8 cellular contexts compared by ENCODE assay signal in genomic region chr6:13486679-13487121, GRCh38. TPM values are rescaled to one million over a fixed set of nuclear protein-coding genes. Genes with fewer than 3 reads are reported as not detected.
DNase-seq lines count a peak whose midpoint lies in the region; ATAC-seq and TF ChIP-seq lines count a peak whose summit lies in the region.

No MANE protein-coding gene starts in this region.

- H3K9me2 ChIP-seq in OCI-LY1 (ENCODE audit: low read depth, low read length) = no peaks in the 10 kb centered on the region

- H3K27ac ChIP-seq in OCI-LY1 (ENCODE audit: low read depth, low read length, poor library complexity, severe bottlenecking) = peak overlapping the region; percentile 42
- peak overlapping the region; percentile 71 for H3K27ac ChIP-seq in substantia nigra (ENCODE audit: low read depth, low read length, poor library complexity, severe bottlenecking)

- no peaks in the 10 kb centered on the region for H3K36me3 Mint-ChIP-seq in natural killer cell treated with Interleukin-12 subunit alpha and Interleukin-12 subunit beta and Interleukin-15 and Interleukin-18, amount 100 ng/mL, for 72 hours

- peaks cover 29% of the 10 kb centered on the region for H3K79me2 ChIP-seq in OCI-LY1 (ENCODE audit: insufficient read depth, low read length)

- peak overlapping the region; percentile 69 to 83 for H3K27ac Mint-ChIP-seq in natural killer cell treated with Interleukin-12 subunit alpha and Interleukin-12 subunit beta and Interleukin-15 and Interleukin-18, amount 100 ng/mL, for 72 hours

- no peaks in the 10 kb centered on the region for H3K27me3 Mint-ChIP-seq in natural killer cell treated with Interleukin-12 subunit alpha and Interleukin-12 subunit beta and Interleukin-15 and Interleukin-18, amount 100 ng/mL, for 72 hours

- no peaks in the 10 kb centered on the region for H3K27me3 ChIP-seq in BE2C
- no peaks in the 10 kb centered on the region for H3K27me3 ChIP-seq in OCI-LY1 (ENCODE audit: insufficient read depth, low read length)

- H4K20me1 ChIP-seq in OCI-LY1 (ENCODE audit: insufficient read depth, low read length) = no peaks in the 10 kb centered on the region

- H3K4me1 ChIP-seq in BE2C (no peaks in the 10 kb centered on the region; the same call in 1 of the 2 replicates), OCI-LY1 (ENCODE audit: insufficient read depth, low read length, severe bottlenecking) (peaks cover 41% of the 10 kb centered on the region)

- ATAC-seq in GM19025 (IDR thresholded peaks at IDR 0.05; ENCODE audit: low read depth, unreplicated experiment) (peak; percentile 19), HG03196 (IDR thresholded peaks at IDR 0.05; ENCODE audit: unreplicated experiment) (peak; percentile 29)
- peak; percentile 64 to 65 for ATAC-seq in natural killer cell treated with Interleukin-12 subunit alpha and Interleukin-12 subunit beta and Interleukin-15 and Interleukin-18, amount 100 ng/mL, for 72 hours

- peak overlapping the region; percentile 86 for H3K9ac ChIP-seq in OCI-LY1 (ENCODE audit: low read length)

- 0 out of 2 replicates have a peak, but pooled peaks cover 3% of the 10 kb centered on the region for H3F3A ChIP-seq in OCI-LY1 (ENCODE audit: insufficient read depth, low read length)

- H3K9me3 ChIP-seq in BE2C (no peaks in the 10 kb centered on the region), OCI-LY1 (ENCODE audit: low read length) (no peaks in the 10 kb centered on the region)

- H3K36me3 ChIP-seq in BE2C (no peaks in the 10 kb centered on the region), OCI-LY1 (ENCODE audit: insufficient read depth, low read length) (peaks cover 8% of the 10 kb centered on the region; the same call in 1 of the 2 replicates)

- DNase-seq in BE2C (peak; percentile 64), fibroblast of mammary gland (ENCODE audit: low read depth) (peak; percentile 54), substantia nigra (lab: John Stamatoyannopoulos, UW) (peak in 35 of 49 donors; percentile 24 to 73 (median 45))
- peak; percentile 75 to 79 for DNase-seq in activated T-cell treated with anti-CD3 and anti-CD28 coated beads, Interleukin-2, amount 50 U/mL, for 48 hours
- peak; percentile 82 for DNase-seq in natural killer cell treated with Interleukin-12 subunit alpha and Interleukin-12 subunit beta and Interleukin-15 and Interleukin-18, amount 100 ng/mL, for 72 hours (ENCODE audit: low spot score)

- no peak for TF ChIP-seq CTCF in BE2C (IDR thresholded peaks at IDR 0.05; ENCODE audit: low read depth, low read length)
- TF ChIP-seq CTCF in OCI-LY1 (IDR thresholded peaks at IDR 0.05; ENCODE audit: low read length) = peak; percentile 4; the same call in 1 of the 2 replicates
- no peak for TF ChIP-seq CTCF in fibroblast of mammary gland (conservative IDR thresholded peaks at IDR 0.05; ENCODE audit: control insufficient read depth, insufficient read depth, low read depth, low read length)

- peak overlapping the region; percentile 81 for H3K4me2 ChIP-seq in OCI-LY1 (ENCODE audit: low read length)

- H3K9me3 Mint-ChIP-seq in natural killer cell treated with Interleukin-12 subunit alpha and Interleukin-12 subunit beta and Interleukin-15 and Interleukin-18, amount 100 ng/mL, for 72 hours = no peaks in the 10 kb centered on the region

- H2AFZ ChIP-seq in OCI-LY1 (ENCODE audit: low read length) = no peak overlapping the region

- H3K4me3 Mint-ChIP-seq in natural killer cell treated with Interleukin-12 subunit alpha and Interleukin-12 subunit beta and Interleukin-15 and Interleukin-18, amount 100 ng/mL, for 72 hours = peak overlapping the region; percentile 80

- peaks cover 45% of the 10 kb centered on the region in 2 donors for H3K4me1 Mint-ChIP-seq in natural killer cell treated with Interleukin-12 subunit alpha and Interleukin-12 subunit beta and Interleukin-15 and Interleukin-18, amount 100 ng/mL, for 72 hours (ENCODE audit: low read depth in 2 of 2)

- H3K4me3 ChIP-seq in BE2C (ENCODE audit: low read depth, low read length) = peak overlapping the region; percentile 80
- H3K4me3 ChIP-seq in OCI-LY1 (ENCODE audit: low read depth, low read length, poor library complexity, severe bottlenecking) = peak overlapping the region; percentile 89
- peak overlapping the region; percentile 66 for H3K4me3 ChIP-seq in fibroblast of mammary gland (ENCODE audit: control insufficient read depth, low read depth, low read length)

RNA-seq across cellular contexts. Expression of gene GFOD1, which starts 0.7 kb away (rescaled TPM):
- polyA plus RNA-seq in BE2C (2012; ENCODE audit: insufficient read depth, insufficient read length, low read depth) = 14.1 TPM
- total RNA-seq in natural killer cell treated with Interleukin-12 subunit alpha and Interleukin-12 subunit beta and Interleukin-15 and Interleukin-18, amount 100 ng/mL, for 72 hours = 10 to 100 TPM in 1 of 2 donors, 1 to 10 TPM in 1; 9.7 to 12.1 TPM

Comparison
In these comparisons a context has a peak if more than half of its experiments do, and no peak if none do; other contexts are left out.
1. Peak in every context shown above with its lines: DNase-seq, ATAC-seq, H3K4me3 ChIP-seq and H3K27ac ChIP-seq.